Comparison of ENCODE assay signal across 11 cellular contexts in the genomic region with DNA sequence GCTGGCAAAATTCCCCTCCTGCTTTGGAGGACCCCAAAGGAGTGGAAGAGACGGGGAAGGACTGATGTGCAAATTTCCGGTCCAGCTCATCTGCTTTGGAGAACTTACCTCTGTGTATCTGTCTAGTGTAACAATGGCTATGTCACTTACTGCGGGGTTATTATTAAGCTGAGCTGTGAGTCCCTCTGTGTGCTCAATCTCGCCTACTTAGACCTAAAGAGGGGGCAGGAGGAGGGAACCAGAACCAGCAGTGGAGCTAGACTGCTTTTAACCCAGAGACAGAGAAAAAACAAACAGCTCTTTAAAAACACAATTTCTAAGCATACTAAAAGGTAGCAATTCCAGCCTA.
A peak's percentile ranks its signal among the peaks of the same experiment; 100 is the strongest.
DNase-seq lines count a peak whose midpoint lies in the region; ATAC-seq, FAIRE-seq and TF ChIP-seq lines count a peak whose summit lies in the region.
"Had no signal": no experiment of that assay in that cellular context is flagged by ENCODE, and none has a peak within 500 bp of the region (broad histone marks: within the 10 kb centered on the region; RNA-seq: fewer than 3 reads in every experiment).

No MANE protein-coding gene starts in this region.

- no peak for TF ChIP-seq POLR2A in A549 (IDR thresholded peaks at IDR 0.05; ENCODE audit: low read length)

- H3K27me3 Mint-ChIP-seq in endothelial cell (ENCODE audit: unreplicated experiment) = peaks cover 3% of the 10 kb centered on the region
- H3K27me3 Mint-ChIP-seq in effector memory CD8-positive, alpha-beta T cell = peaks cover 0 to 8% of the 10 kb centered on the region in 2 donors

- POLR2A ChIA-PET in A549 (lab: Yijun Ruan, JAX) = interaction anchor here (0.6 to 4.0 kb wide), 5 partner anchors 8 to 77 kb away, joined by 3 to 35 read pairs (median 4); partner anchors contain the start of gene MYO1E
- POLR2A ChIA-PET in OCI-LY7 (lab: Charles Lee) = interaction anchor here (0.6 kb wide), 1 partner anchor 10 kb away, joined by 3 read pairs; no protein-coding TSS in a partner anchor

- H2AFZ ChIP-seq in OCI-LY7 (ENCODE audit: low read length) = peak overlapping the region; percentile 28
- H2AFZ ChIP-seq in osteoblast (ENCODE audit: low read length) = no peak overlapping the region

- H3K4me3 ChIP-seq in A549 = 0 out of 3 replicates have a peak overlapping the region, but pooled peaks have one; percentile 9
- no peak overlapping the region for H3K4me3 ChIP-seq in OCI-LY7 (ENCODE audit: low read depth, low read length, poor library complexity, severe bottlenecking)
- peak overlapping the region; percentile 49 for H3K4me3 ChIP-seq in osteoblast (ENCODE audit: insufficient read depth, low read length)
- H3K4me3 ChIP-seq: BLaER1 had no signal

- peaks cover 49% of the 10 kb centered on the region for H3K4me1 Mint-ChIP-seq in endothelial cell (ENCODE audit: unreplicated experiment)
- peaks cover 10 to 16% of the 10 kb centered on the region in 2 donors for H3K4me1 Mint-ChIP-seq in effector memory CD8-positive, alpha-beta T cell (ENCODE audit: low read depth in 2 of 2)

- no peak for TF ChIP-seq RAD21 in A549 (conservative IDR thresholded peaks at IDR 0.05 in 1 of 2, IDR thresholded peaks at IDR 0.05 in 1 of 2)

- no TSS peak for BruUV-seq in OCI-LY7 (replicated peaks; lab: Mats Ljungman, UMichigan)

- 3% methylated on average over 4 of the region's 4 CpGs for WGBS in A549 (ENCODE audit: missing lambda C conversion rate)

- intact Hi-C loops in OCI-LY7 (cut with micrococcal nuclease; ENCODE audit: unreplicated experiment) = no loop called here

- H3K27ac ChIP-seq in A549 (peak overlapping the region; percentile 93 to 95), OCI-LY7 (ENCODE audit: low read depth, low read length, poor library complexity, severe bottlenecking) (no peak overlapping the region), osteoblast (ENCODE audit: low read depth, low read length) (peak overlapping the region; percentile 98)
- H3K27ac ChIP-seq: BLaER1 had no signal

- no peak for DNase-seq in A549 (ENCODE audit: low read depth in 1 of 2, low spot score in 1 of 2)
- DNase-seq in OCI-LY7 (ENCODE audit: low spot score) = no peak
- DNase-seq in endothelial cell (ENCODE audit: low spot score) = no peak
- DNase-seq in osteoblast (ENCODE audit: insufficient read length, low spot score, missing footprints) = no peak
- no peak for DNase-seq in RKO (ENCODE audit: low spot score)
- no peak for DNase-seq in NCI-H69 (lab: John Stamatoyannopoulos, UW)
- DNase-seq in GOT3 (lab: John Stamatoyannopoulos, UW) = no peak
- no peak for DNase-seq in effector memory CD8-positive, alpha-beta T cell
- DNase-seq: SHP77 treated with DMSO at 0.1 percent for 48 hours had no signal

- no peak for TF ChIP-seq EP300 in A549 (IDR thresholded peaks at IDR 0.05)

- no peaks in the 10 kb centered on the region for H3K9me3 Mint-ChIP-seq in endothelial cell (ENCODE audit: unreplicated experiment)
- H3K9me3 Mint-ChIP-seq in effector memory CD8-positive, alpha-beta T cell = no peaks in the 10 kb centered on the region

- H3K4me1 ChIP-seq in A549 = peaks cover 100% of the 10 kb centered on the region
- peaks cover 32% of the 10 kb centered on the region for H3K4me1 ChIP-seq in OCI-LY7 (ENCODE audit: insufficient read depth, low read length, poor library complexity, severe bottlenecking)
- H3K4me1 ChIP-seq in osteoblast (ENCODE audit: insufficient read depth, low read length) = peaks cover 81% of the 10 kb centered on the region

- no peak for FAIRE-seq in A549 (lab: Jason Lieb, UNC)
- FAIRE-seq: bronchial epithelial cell had no signal

- H3K27me3 ChIP-seq in osteoblast (ENCODE audit: insufficient read depth, low read length) = no peaks in the 10 kb centered on the region
- H3K27me3 ChIP-seq: BLaER1 had no signal

- H3K79me2 ChIP-seq in OCI-LY7 (ENCODE audit: insufficient read depth, low read depth, low read length) = no peaks in the 10 kb centered on the region
- H3K79me2 ChIP-seq in osteoblast (ENCODE audit: insufficient read depth, low read length) = peaks cover 63% of the 10 kb centered on the region

- peak; percentile 33 to 39; a peak in 4 of 6 replicates for ATAC-seq in A549
- no peak for ATAC-seq in effector memory CD8-positive, alpha-beta T cell (replicated peaks)

- H3K4me3 Mint-ChIP-seq in endothelial cell (ENCODE audit: unreplicated experiment) = no peak overlapping the region
- no peak overlapping the region for H3K4me3 Mint-ChIP-seq in effector memory CD8-positive, alpha-beta T cell

- peaks cover 7% of the 10 kb centered on the region for H3K36me3 Mint-ChIP-seq in endothelial cell (ENCODE audit: low read depth, unreplicated experiment)
- H3K36me3 Mint-ChIP-seq in effector memory CD8-positive, alpha-beta T cell (ENCODE audit: insufficient read depth) = peaks cover 5% of the 10 kb centered on the region

- H3K27ac Mint-ChIP-seq in endothelial cell (ENCODE audit: unreplicated experiment) = peak overlapping the region; percentile 1
- H3K27ac Mint-ChIP-seq in effector memory CD8-positive, alpha-beta T cell = no peak overlapping the region

- peak overlapping the region; percentile 74 for H3K4me2 ChIP-seq in A549
- no peak overlapping the region for H3K4me2 ChIP-seq in OCI-LY7 (ENCODE audit: low read length)
- H3K4me2 ChIP-seq in osteoblast (ENCODE audit: insufficient read depth, low read length) = peak overlapping the region; percentile 81
- H3K4me2 ChIP-seq: BLaER1 had no signal

- CTCF ChIA-PET in A549 (lab: Yijun Ruan, JAX) (interaction anchor here (0.5 to 4.3 kb wide), 15 partner anchors 8 to 1425 kb away, joined by 3 to 35 read pairs (median 4); no protein-coding TSS in a partner anchor), OCI-LY7 (lab: Charles Lee; ENCODE audit: unreplicated experiment) (no interaction called here)

- H3K9me3 ChIP-seq in A549 (no peaks in the 10 kb centered on the region), OCI-LY7 (ENCODE audit: low read length) (no peaks in the 10 kb centered on the region), osteoblast (ENCODE audit: low read depth, low read length) (no peaks in the 10 kb centered on the region)
- H3K9me3 ChIP-seq: BLaER1 had no signal

- TF ChIP-seq CTCF in A549 (IDR thresholded peaks at IDR 0.05) (no peak), OCI-LY7 (conservative IDR thresholded peaks at IDR 0.05; ENCODE audit: low read length) (no peak), endothelial cell (IDR thresholded peaks at IDR 0.05; ENCODE audit: unreplicated experiment) (no peak), osteoblast (IDR thresholded peaks at IDR 0.05; ENCODE audit: extremely low read depth, low read depth, low read length) (no peak)

- H4K20me1 ChIP-seq in OCI-LY7 (ENCODE audit: insufficient read depth, low read length) = no peaks in the 10 kb centered on the region
- H4K20me1 ChIP-seq in osteoblast (ENCODE audit: insufficient read depth, low read length) = no peaks in the 10 kb centered on the region
- H4K20me1 ChIP-seq: BLaER1 had no signal

- H3K9me2 ChIP-seq in OCI-LY7 (ENCODE audit: insufficient read depth, low read length) = no peaks in the 10 kb centered on the region

- no peaks in the 10 kb centered on the region for H3K36me3 ChIP-seq in OCI-LY7 (ENCODE audit: insufficient read depth, low read length)
- no peaks in the 10 kb centered on the region for H3K36me3 ChIP-seq in osteoblast (ENCODE audit: insufficient read depth, low read length)
- H3K36me3 ChIP-seq: BLaER1 had no signal

TF ChIP-seq in A549, 52 proteins besides CTCF, POLR2A, EP300 and RAD21:
- TF ChIP-seq EHF (CRISPR knock-in tag; IDR thresholded peaks at IDR 0.05) (no peak), CBX2 (IDR thresholded peaks at IDR 0.05; ENCODE audit: borderline replicate concordance, low read depth) (no peak), HOXB13 (CRISPR knock-in tag; IDR thresholded peaks at IDR 0.05; ENCODE audit: low read depth) (0 out of 2 replicates have a peak, but pooled peaks have one; percentile 7)
